In the genomic region with DNA sequence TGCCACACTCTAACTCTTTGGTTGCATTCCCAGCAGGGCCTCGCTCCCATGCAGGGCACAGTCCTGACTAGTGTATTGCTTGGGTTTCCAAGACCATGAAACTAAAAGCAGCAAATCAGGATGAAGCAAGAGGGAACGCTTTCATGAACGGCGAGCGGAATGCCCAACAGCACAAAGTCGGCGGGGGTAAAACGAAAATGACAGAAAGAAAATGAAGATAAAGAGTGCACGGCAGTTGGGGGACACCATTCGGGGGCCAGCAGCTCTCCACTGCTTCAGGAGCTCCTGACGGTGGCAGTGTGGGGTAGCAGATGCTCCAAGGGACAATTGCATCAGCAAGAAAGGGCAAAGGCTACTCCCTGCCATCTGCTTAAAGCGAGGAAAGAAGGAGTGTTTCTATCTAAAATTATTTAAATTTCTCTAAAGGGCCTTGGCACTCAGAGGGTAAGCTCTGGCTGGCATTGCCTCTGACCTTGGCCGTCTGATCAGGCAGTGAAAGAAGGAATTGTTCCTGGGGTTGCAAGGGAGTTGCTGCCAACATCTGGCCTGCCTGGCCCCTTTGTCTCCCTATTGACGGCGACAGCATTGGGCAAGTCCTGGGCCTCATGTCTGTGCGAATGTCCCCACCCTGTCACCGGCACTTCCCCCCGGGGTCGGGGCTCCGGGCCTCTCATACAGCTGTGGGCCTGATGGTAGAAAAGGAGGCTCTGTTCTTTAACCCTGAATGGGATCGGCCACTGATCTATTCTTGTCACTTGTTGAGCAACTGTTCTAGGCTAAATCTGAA, we compare ENCODE assay signal across 1 cellular context.
TF ChIP-seq lines count a peak whose summit lies in the region.

No MANE protein-coding gene starts in this region.

TF ChIP-seq in HepG2, 621 proteins besides CTCF, POLR2A, EP300 and RAD21 (continued from another document and continues in another):
- TF ChIP-seq, protein P1, sequence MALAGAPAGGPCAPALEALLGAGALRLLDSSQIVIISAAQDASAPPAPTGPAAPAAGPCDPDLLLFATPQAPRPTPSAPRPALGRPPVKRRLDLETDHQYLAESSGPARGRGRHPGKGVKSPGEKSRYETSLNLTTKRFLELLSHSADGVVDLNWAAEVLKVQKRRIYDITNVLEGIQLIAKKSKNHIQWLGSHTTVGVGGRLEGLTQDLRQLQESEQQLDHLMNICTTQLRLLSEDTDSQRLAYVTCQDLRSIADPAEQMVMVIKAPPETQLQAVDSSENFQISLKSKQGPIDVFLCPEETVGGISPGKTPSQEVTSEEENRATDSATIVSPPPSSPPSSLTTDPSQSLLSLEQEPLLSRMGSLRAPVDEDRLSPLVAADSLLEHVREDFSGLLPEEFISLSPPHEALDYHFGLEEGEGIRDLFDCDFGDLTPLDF (CRISPR knock-in tag; IDR thresholded peaks at IDR 0.05): no peak
- TF ChIP-seq TOPORS (CRISPR knock-in tag; IDR thresholded peaks at IDR 0.05): peak; percentile 71; the same call in 1 of the 2 replicates
- TF ChIP-seq LCORL (IDR thresholded peaks at IDR 0.05): no peak
- TF ChIP-seq LCORL (CRISPR knock-in tag; IDR thresholded peaks at IDR 0.05): no peak
- no peak for TF ChIP-seq PHF8 (CRISPR knock-in tag; IDR thresholded peaks at IDR 0.05)
- TF ChIP-seq, protein P2, sequence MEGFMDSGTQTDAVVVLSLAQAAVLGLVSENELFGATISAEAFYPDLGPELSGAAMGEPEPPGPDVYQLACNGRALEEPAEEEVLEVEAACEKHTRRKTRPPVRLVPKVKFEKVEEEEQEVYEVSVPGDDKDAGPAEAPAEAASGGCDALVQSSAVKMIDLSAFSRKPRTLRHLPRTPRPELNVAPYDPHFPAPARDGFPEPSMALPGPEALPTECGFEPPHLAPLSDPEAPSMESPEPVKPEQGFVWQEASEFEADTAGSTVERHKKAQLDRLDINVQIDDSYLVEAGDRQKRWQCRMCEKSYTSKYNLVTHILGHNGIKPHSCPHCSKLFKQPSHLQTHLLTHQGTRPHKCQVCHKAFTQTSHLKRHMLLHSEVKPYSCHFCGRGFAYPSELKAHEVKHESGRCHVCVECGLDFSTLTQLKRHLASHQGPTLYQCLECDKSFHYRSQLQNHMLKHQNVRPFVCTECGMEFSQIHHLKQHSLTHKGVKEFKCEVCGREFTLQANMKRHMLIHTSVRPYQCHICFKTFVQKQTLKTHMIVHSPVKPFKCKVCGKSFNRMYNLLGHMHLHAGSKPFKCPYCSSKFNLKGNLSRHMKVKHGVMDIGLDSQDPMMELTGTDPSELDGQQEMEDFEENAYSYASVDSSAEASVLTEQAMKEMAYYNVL (CRISPR knock-in tag; IDR thresholded peaks at IDR 0.05; ENCODE audit: borderline replicate concordance): no peak
- TF ChIP-seq, protein P3, sequence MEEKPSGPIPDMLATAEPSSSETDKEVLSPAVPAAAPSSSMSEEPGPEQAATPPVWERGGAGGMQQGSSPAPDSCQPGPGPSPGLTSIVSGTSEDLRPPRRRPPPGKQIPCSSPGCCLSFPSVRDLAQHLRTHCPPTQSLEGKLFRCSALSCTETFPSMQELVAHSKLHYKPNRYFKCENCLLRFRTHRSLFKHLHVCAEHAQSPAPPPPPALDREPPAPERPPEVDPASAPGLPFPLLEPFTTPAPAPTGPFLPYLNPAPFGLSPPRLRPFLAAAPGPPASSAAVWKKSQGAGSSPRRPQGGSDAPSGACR (CRISPR knock-in tag; IDR thresholded peaks at IDR 0.05): no peak
- TF ChIP-seq, protein P4, sequence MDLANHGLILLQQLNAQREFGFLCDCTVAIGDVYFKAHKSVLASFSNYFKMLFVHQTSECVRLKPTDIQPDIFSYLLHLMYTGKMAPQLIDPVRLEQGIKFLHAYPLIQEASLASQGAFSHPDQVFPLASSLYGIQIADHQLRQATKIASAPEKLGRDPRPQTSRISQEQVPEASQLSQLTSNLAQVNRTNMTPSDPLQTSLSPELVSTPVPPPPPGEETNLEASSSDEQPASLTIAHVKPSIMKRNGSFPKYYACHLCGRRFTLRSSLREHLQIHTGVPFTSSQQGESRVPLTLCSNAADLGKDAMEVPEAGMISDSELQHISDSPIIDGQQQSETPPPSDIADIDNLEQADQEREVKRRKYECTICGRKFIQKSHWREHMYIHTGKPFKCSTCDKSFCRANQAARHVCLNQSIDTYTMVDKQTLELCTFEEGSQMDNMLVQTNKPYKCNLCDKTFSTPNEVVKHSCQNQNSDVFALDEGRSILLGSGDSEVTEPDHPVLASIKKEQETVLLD (CRISPR knock-in tag; IDR thresholded peaks at IDR 0.05; ENCODE audit: low read depth): no peak
- peak; percentile 22; the same call in 1 of the 2 replicates for TF ChIP-seq ZBTB7B (CRISPR knock-in tag; IDR thresholded peaks at IDR 0.05)
- TF ChIP-seq ZNF143 (CRISPR knock-in tag; IDR thresholded peaks at IDR 0.05): no peak
- no peak for TF ChIP-seq ZNF251 (CRISPR knock-in tag; IDR thresholded peaks at IDR 0.05)
- no peak for TF ChIP-seq ZNF879 (CRISPR knock-in tag; IDR thresholded peaks at IDR 0.05)
- TF ChIP-seq ZNF563 (CRISPR knock-in tag; IDR thresholded peaks at IDR 0.05): peak; percentile 68; the same call in 1 of the 2 replicates
- TF ChIP-seq, protein P5, sequence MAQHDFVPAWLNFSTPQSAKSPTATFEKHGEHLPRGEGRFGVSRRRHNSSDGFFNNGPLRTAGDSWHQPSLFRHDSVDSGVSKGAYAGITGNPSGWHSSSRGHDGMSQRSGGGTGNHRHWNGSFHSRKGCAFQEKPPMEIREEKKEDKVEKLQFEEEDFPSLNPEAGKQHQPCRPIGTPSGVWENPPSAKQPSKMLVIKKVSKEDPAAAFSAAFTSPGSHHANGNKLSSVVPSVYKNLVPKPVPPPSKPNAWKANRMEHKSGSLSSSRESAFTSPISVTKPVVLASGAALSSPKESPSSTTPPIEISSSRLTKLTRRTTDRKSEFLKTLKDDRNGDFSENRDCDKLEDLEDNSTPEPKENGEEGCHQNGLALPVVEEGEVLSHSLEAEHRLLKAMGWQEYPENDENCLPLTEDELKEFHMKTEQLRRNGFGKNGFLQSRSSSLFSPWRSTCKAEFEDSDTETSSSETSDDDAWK (CRISPR knock-in tag; IDR thresholded peaks at IDR 0.05): no peak
- TF ChIP-seq NR3C1 (CRISPR knock-in tag; IDR thresholded peaks at IDR 0.05): no peak
- no peak for TF ChIP-seq ZNF616 (CRISPR knock-in tag; IDR thresholded peaks at IDR 0.05; ENCODE audit: low read depth)
- TF ChIP-seq ZBTB38 (CRISPR knock-in tag; IDR thresholded peaks at IDR 0.05): peak; percentile 66; the same call in 1 of the 2 replicates
- TF ChIP-seq NBN (conservative IDR thresholded peaks at IDR 0.05): no peak
- no peak for TF ChIP-seq RBM39 (IDR thresholded peaks at IDR 0.05; ENCODE audit: low read depth, low read length, poor library complexity, severe bottlenecking)
- no peak for TF ChIP-seq SP4 (CRISPR knock-in tag; IDR thresholded peaks at IDR 0.05)
- no peak for TF ChIP-seq SALL2 (CRISPR knock-in tag; IDR thresholded peaks at IDR 0.05)
- no peak for TF ChIP-seq SALL1 (CRISPR knock-in tag; IDR thresholded peaks at IDR 0.05)
- no peak for TF ChIP-seq ZFP1 (CRISPR knock-in tag; IDR thresholded peaks at IDR 0.05)
- TF ChIP-seq, protein P6, sequence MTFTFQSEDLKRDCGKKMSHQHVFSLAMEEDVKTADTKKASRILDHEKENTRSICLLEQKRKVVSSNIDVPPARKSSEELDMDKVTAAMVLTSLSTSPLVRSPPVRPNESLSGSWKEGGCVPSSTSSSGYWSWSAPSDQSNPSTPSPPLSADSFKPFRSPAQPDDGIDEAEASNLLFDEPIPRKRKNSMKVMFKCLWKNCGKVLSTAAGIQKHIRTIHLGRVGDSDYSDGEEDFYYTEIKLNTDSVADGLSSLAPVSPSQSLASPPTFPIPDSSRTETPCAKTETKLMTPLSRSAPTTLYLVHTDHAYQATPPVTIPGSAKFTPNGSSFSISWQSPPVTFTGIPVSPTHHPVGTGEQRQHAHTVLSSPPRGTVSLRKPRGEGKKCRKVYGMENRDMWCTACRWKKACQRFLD (CRISPR knock-in tag; IDR thresholded peaks at IDR 0.05; ENCODE audit: borderline replicate concordance): no peak
- TF ChIP-seq TAF15 (IDR thresholded peaks at IDR 0.05; ENCODE audit: low read depth, low read length, poor library complexity, severe bottlenecking): no peak
- no peak for TF ChIP-seq ZSCAN20 (CRISPR knock-in tag; IDR thresholded peaks at IDR 0.05; ENCODE audit: borderline replicate concordance)
- TF ChIP-seq IKZF4 (CRISPR knock-in tag; IDR thresholded peaks at IDR 0.05; ENCODE audit: borderline replicate concordance, low read depth, not compliant biosample characterization): no peak
- TF ChIP-seq, protein P7, sequence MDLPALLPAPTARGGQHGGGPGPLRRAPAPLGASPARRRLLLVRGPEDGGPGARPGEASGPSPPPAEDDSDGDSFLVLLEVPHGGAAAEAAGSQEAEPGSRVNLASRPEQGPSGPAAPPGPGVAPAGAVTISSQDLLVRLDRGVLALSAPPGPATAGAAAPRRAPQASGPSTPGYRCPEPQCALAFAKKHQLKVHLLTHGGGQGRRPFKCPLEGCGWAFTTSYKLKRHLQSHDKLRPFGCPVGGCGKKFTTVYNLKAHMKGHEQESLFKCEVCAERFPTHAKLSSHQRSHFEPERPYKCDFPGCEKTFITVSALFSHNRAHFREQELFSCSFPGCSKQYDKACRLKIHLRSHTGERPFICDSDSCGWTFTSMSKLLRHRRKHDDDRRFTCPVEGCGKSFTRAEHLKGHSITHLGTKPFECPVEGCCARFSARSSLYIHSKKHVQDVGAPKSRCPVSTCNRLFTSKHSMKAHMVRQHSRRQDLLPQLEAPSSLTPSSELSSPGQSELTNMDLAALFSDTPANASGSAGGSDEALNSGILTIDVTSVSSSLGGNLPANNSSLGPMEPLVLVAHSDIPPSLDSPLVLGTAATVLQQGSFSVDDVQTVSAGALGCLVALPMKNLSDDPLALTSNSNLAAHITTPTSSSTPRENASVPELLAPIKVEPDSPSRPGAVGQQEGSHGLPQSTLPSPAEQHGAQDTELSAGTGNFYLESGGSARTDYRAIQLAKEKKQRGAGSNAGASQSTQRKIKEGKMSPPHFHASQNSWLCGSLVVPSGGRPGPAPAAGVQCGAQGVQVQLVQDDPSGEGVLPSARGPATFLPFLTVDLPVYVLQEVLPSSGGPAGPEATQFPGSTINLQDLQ (CRISPR knock-in tag; IDR thresholded peaks at IDR 0.05): no peak
- TF ChIP-seq, protein P8, sequence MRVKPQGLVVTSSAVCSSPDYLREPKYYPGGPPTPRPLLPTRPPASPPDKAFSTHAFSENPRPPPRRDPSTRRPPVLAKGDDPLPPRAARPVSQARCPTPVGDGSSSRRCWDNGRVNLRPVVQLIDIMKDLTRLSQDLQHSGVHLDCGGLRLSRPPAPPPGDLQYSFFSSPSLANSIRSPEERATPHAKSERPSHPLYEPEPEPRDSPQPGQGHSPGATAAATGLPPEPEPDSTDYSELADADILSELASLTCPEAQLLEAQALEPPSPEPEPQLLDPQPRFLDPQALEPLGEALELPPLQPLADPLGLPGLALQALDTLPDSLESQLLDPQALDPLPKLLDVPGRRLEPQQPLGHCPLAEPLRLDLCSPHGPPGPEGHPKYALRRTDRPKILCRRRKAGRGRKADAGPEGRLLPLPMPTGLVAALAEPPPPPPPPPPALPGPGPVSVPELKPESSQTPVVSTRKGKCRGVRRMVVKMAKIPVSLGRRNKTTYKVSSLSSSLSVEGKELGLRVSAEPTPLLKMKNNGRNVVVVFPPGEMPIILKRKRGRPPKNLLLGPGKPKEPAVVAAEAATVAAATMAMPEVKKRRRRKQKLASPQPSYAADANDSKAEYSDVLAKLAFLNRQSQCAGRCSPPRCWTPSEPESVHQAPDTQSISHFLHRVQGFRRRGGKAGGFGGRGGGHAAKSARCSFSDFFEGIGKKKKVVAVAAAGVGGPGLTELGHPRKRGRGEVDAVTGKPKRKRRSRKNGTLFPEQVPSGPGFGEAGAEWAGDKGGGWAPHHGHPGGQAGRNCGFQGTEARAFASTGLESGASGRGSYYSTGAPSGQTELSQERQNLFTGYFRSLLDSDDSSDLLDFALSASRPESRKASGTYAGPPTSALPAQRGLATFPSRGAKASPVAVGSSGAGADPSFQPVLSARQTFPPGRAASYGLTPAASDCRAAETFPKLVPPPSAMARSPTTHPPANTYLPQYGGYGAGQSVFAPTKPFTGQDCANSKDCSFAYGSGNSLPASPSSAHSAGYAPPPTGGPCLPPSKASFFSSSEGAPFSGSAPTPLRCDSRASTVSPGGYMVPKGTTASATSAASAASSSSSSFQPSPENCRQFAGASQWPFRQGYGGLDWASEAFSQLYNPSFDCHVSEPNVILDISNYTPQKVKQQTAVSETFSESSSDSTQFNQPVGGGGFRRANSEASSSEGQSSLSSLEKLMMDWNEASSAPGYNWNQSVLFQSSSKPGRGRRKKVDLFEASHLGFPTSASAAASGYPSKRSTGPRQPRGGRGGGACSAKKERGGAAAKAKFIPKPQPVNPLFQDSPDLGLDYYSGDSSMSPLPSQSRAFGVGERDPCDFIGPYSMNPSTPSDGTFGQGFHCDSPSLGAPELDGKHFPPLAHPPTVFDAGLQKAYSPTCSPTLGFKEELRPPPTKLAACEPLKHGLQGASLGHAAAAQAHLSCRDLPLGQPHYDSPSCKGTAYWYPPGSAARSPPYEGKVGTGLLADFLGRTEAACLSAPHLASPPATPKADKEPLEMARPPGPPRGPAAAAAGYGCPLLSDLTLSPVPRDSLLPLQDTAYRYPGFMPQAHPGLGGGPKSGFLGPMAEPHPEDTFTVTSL (CRISPR knock-in tag; IDR thresholded peaks at IDR 0.05; ENCODE audit: borderline replicate concordance): no peak
- 0 out of 2 replicates have a peak, but pooled peaks have one; percentile 59 for TF ChIP-seq IRX3 (CRISPR knock-in tag; IDR thresholded peaks at IDR 0.05; ENCODE audit: borderline replicate concordance, low read depth)
- no peak for TF ChIP-seq ZNF3 (CRISPR knock-in tag; IDR thresholded peaks at IDR 0.05)
- TF ChIP-seq, protein P9, sequence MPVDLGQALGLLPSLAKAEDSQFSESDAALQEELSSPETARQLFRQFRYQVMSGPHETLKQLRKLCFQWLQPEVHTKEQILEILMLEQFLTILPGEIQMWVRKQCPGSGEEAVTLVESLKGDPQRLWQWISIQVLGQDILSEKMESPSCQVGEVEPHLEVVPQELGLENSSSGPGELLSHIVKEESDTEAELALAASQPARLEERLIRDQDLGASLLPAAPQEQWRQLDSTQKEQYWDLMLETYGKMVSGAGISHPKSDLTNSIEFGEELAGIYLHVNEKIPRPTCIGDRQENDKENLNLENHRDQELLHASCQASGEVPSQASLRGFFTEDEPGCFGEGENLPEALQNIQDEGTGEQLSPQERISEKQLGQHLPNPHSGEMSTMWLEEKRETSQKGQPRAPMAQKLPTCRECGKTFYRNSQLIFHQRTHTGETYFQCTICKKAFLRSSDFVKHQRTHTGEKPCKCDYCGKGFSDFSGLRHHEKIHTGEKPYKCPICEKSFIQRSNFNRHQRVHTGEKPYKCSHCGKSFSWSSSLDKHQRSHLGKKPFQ (CRISPR knock-in tag; IDR thresholded peaks at IDR 0.05; ENCODE audit: insufficient replicate concordance): no peak
- no peak for TF ChIP-seq SIX1 (CRISPR knock-in tag; IDR thresholded peaks at IDR 0.05; ENCODE audit: borderline replicate concordance)
- no peak for TF ChIP-seq NFE2L2 (IDR thresholded peaks at IDR 0.05; ENCODE audit: low read length)
- TF ChIP-seq MTF2 (CRISPR knock-in tag; IDR thresholded peaks at IDR 0.05; ENCODE audit: borderline replicate concordance): no peak
- TF ChIP-seq, protein P10, sequence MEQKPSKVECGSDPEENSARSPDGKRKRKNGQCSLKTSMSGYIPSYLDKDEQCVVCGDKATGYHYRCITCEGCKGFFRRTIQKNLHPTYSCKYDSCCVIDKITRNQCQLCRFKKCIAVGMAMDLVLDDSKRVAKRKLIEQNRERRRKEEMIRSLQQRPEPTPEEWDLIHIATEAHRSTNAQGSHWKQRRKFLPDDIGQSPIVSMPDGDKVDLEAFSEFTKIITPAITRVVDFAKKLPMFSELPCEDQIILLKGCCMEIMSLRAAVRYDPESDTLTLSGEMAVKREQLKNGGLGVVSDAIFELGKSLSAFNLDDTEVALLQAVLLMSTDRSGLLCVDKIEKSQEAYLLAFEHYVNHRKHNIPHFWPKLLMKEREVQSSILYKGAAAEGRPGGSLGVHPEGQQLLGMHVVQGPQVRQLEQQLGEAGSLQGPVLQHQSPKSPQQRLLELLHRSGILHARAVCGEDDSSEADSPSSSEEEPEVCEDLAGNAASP (CRISPR knock-in tag; IDR thresholded peaks at IDR 0.05; ENCODE audit: borderline replicate concordance): peak; percentile 1; the same call in 1 of the 2 replicates
- TF ChIP-seq KDM3A (CRISPR knock-in tag; IDR thresholded peaks at IDR 0.05; ENCODE audit: low read depth): no peak
